In the genomic region with DNA sequence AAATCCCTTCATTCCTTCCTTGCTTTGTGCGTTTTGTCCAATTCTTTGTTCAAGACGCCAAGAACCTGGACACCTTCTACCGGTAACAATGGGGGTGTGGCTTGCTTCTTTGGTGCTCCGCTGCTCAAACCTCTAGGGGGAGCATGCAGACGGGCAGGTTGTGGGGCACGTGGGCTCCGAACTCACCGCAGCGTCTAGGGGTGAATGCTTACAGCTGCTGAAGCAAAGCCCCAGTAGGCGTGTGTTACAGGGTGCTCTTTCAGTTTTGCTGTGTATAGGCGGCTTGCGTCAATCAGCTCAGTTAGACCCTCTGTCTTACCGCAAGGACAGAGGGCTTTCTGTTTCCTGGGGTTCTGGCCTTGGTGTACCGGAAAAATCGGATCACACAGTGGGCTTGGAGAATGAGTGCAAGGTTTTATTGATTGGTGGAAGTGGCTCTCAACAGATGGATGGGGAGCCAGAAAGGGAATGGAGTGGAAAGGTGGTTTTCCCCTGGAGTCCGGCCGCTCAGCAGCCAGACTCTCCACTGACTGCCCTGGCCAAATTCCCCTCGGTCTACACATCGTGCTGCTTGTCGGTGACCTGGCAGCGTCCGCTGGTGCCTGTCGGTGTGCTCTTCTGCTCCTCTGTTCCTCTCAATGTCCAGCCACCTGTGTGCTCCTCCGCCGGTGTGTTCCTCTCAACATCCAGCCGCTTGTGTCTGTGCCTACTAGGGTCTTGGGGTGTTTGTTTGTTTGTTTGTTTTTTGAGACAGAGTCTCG, we compare ENCODE assay signal across 8 cellular contexts. TPM values are rescaled to one million over a fixed set of nuclear protein-coding genes. Genes with fewer than 3 reads are reported as not detected.
DNase-seq lines count a peak whose midpoint lies in the region; ATAC-seq and TF ChIP-seq lines count a peak whose summit lies in the region.

No MANE protein-coding gene starts in this region.

- POLR2A ChIA-PET in PC-9 (lab: Charles Lee; ENCODE audit: unreplicated experiment), result interaction anchor here (0.7 kb wide), 1 partner anchor 1051 kb away, joined by 3 read pairs; no protein-coding TSS in a partner anchor
- POLR2A ChIA-PET in RWPE1 (lab: Yijun Ruan, JAX; ENCODE audit: low non-redundant PET), result no interaction called here

- H3K36me3 ChIP-seq in PC-9 (ENCODE audit: low read depth) (no peaks in the 10 kb centered on the region), iPS-15b (ENCODE audit: control insufficient read depth, insufficient read depth, low read length) (no peaks in the 10 kb centered on the region)

- peak; percentile 93 for ATAC-seq in GM19328 (IDR thresholded peaks at IDR 0.05; ENCODE audit: unreplicated experiment)
- peak; percentile 81 for ATAC-seq in HG03460 (IDR thresholded peaks at IDR 0.05; ENCODE audit: unreplicated experiment)

- peak overlapping the region; percentile 89 for H3K4me2 ChIP-seq in PC-9

- H2AFZ ChIP-seq in PC-9, result peak overlapping the region; percentile 86

- no peaks in the 10 kb centered on the region for H4K20me1 ChIP-seq in PC-9 (ENCODE audit: insufficient read depth)

- H3K4me3 ChIP-seq in PC-9 (peak overlapping the region; percentile 61), iPS-15b (ENCODE audit: low read depth, low read length) (peak overlapping the region; percentile 82)

- H3F3A ChIP-seq in PC-9 (ENCODE audit: insufficient read depth, low read depth), result peaks cover 5% of the 10 kb centered on the region; the same call in 1 of the 2 replicates

- CTCF ChIA-PET in PC-9 (lab: Charles Lee), result interaction anchor here (0.9 kb wide), 1 partner anchor 100 kb away, joined by 3 read pairs; no protein-coding TSS in a partner anchor
- CTCF ChIA-PET in RWPE1 (lab: Yijun Ruan, JAX), result no interaction called here

- H3K4me1 ChIP-seq in PC-9 (replicated peaks; ENCODE audit: insufficient read depth) (peaks cover 16% of the 10 kb centered on the region), iPS-15b (ENCODE audit: control insufficient read depth, insufficient read depth, low read length) (peaks cover 7% of the 10 kb centered on the region)

- H3K9ac ChIP-seq in iPS-15b (ENCODE audit: low read depth, low read length), result peak overlapping the region; percentile 47

- intact Hi-C loops in PC-9 (cut with micrococcal nuclease; ENCODE audit: unreplicated experiment), result loop anchor here (1.0 to 2.0 kb wide), 3 partner anchors 41 to 223 kb away; a partner anchor contains a TSS

- no peaks in the 10 kb centered on the region for H3K9me2 ChIP-seq in PC-9 (ENCODE audit: insufficient read depth)

- DNase-seq in CD1c-positive myeloid dendritic cell (ENCODE audit: extremely low spot score) (peak; percentile 65), PC-9 (peak; percentile 73 to 75), RWPE1 (ENCODE audit: low spot score) (no peak)
- peak; percentile 54 for DNase-seq in activated effector memory CD4-positive, alpha-beta T cell treated with Interleukin-2 at 50 U/mL for 16 hours
- peak; percentile 75 for DNase-seq in stimulated activated CD4-positive, alpha-beta T cell treated with anti-CD3 and anti-CD28 coated beads, Interleukin-4, amount 100 ng/mL, for 24 hours

- TF ChIP-seq CTCF in PC-9 (conservative IDR thresholded peaks at IDR 0.05) (peak; percentile 74), RWPE1 (conservative IDR thresholded peaks at IDR 0.05; ENCODE audit: low read depth) (no peak)

- H3K27me3 ChIP-seq in PC-9 (ENCODE audit: insufficient read depth, low read depth) (no peaks in the 10 kb centered on the region), iPS-15b (ENCODE audit: control insufficient read depth, insufficient read depth, low read length) (peaks cover 21% of the 10 kb centered on the region)

- H3K79me2 ChIP-seq in PC-9 (ENCODE audit: low read depth), result no peaks in the 10 kb centered on the region

- no peak overlapping the region for H3K27ac ChIP-seq in PC-9
- H3K27ac ChIP-seq in RWPE1, result no peak overlapping the region

- BruUV-seq in PC-9 (replicated peaks; lab: Mats Ljungman, UMichigan), result no TSS peak

- H3K9me3 ChIP-seq in PC-9 (ENCODE audit: insufficient read depth, low read depth), result peaks cover 12% of the 10 kb centered on the region; the same call in 1 of the 2 replicates
- no peaks in the 10 kb centered on the region for H3K9me3 ChIP-seq in iPS-15b (ENCODE audit: control insufficient read depth, insufficient read depth, low read length)

RNA-seq across cellular contexts. Expression of a gene that starts 1.2 kb away (rescaled TPM):
- 9.6 and 10.3 TPM in 2 replicates for total RNA-seq in PC-9 (2021)

RNA-seq across cellular contexts. Expression of a gene that starts 1.3 kb away (rescaled TPM):
- total RNA-seq in PC-9 (2021), result 1.3 TPM in 2 replicates

RNA-seq across cellular contexts. Expression of a gene that starts 40.7 kb away (rescaled TPM):
- total RNA-seq in PC-9 (2021), result 13.7 and 18.2 TPM in 2 replicates

RNA-seq across cellular contexts. Expression of a gene that starts 44.6 kb away (rescaled TPM):
- total RNA-seq in PC-9 (2021), result 1.5 and 2.4 TPM in 2 replicates

RNA-seq across cellular contexts. Expression of a gene that starts 49.1 kb away (rescaled TPM):
- total RNA-seq in PC-9 (2021), result 7.6 and 22.7 TPM in 2 replicates
